ENCODE assay signal across 8 cellular contexts in genomic region chr17:47895856-47896671, GRCh38. TPM values are rescaled to one million over a fixed set of nuclear protein-coding genes. Genes with fewer than 3 reads are reported as not detected.
A peak's percentile ranks its signal among the peaks of the same experiment; 100 is the strongest.
DNase-seq lines count a peak whose midpoint lies in the region; ATAC-seq and TF ChIP-seq lines count a peak whose summit lies in the region.

TSS of gene SP2 (plus strand) at chr17:47896236. CDS start at chr17:47896287, 51 bp downstream.

- H3K4me1 Mint-ChIP-seq in endothelial cell (ENCODE audit: unreplicated experiment) (peaks cover 30% of the 10 kb centered on the region), mesothelial cell of epicardium (peaks cover 27% of the 10 kb centered on the region)

- no peaks in the 10 kb centered on the region for H3K9me3 ChIP-seq in OCI-LY3 (ENCODE audit: insufficient read depth, low read length)

- H3K27ac Mint-ChIP-seq in endothelial cell (ENCODE audit: unreplicated experiment) (peak within 1 kb of the TSS; percentile 97), mesothelial cell of epicardium (peak within 1 kb of the TSS; percentile 99)

- peak within 1 kb of the TSS; percentile 91 for H3K4me2 ChIP-seq in OCI-LY3 (ENCODE audit: low read length)

- H3K27me3 Mint-ChIP-seq in endothelial cell (ENCODE audit: unreplicated experiment) (peaks cover 12% of the 10 kb centered on the region), mesothelial cell of epicardium (ENCODE audit: low read depth) (peaks cover 3% of the 10 kb centered on the region)

- peak within 1 kb of the TSS; percentile 95 for H3K4me3 ChIP-seq in OCI-LY3 (ENCODE audit: low read length)

- peaks cover 6% of the 10 kb centered on the region for H3K36me3 Mint-ChIP-seq in endothelial cell (ENCODE audit: low read depth, unreplicated experiment)
- H3K36me3 Mint-ChIP-seq in mesothelial cell of epicardium, result peaks cover 3% of the 10 kb centered on the region

- TF ChIP-seq CTCF in OCI-LY3 (IDR thresholded peaks at IDR 0.05; ENCODE audit: low read depth, low read length), result no peak
- TF ChIP-seq CTCF in endothelial cell (IDR thresholded peaks at IDR 0.05; ENCODE audit: unreplicated experiment), result peak; percentile 33
- peak; percentile 44 for TF ChIP-seq CTCF in mesothelial cell of epicardium (IDR thresholded peaks at IDR 0.05; ENCODE audit: unreplicated experiment)

- DNase-seq in D341Med (ENCODE audit: low spot score) (peak; percentile 99), HuH-7 (ENCODE audit: low spot score) (peak; percentile 99), endothelial cell (ENCODE audit: low spot score) (peak; percentile 99), mesothelial cell of epicardium (ENCODE audit: low spot score in 2 of 2, unreplicated experiment in 2 of 2) (peak; percentile 95 to 100)
- DNase-seq in activated CD8-positive, alpha-beta memory T cell treated with anti-CD3 and anti-CD28 coated beads, Interleukin-2, amount 50 U/mL, for 48 hours, result peak; percentile 99
- DNase-seq in stimulated activated CD8-positive, alpha-beta memory T cell treated with anti-CD3 and anti-CD28 coated beads, Interleukin-15, amount 100 ng/mL, for 48 hours (ENCODE audit: low read depth in 2 of 2), result peak; percentile 98 to 99

- H3K9ac ChIP-seq in OCI-LY3 (ENCODE audit: low read length), result peak within 1 kb of the TSS; percentile 84

- H4K20me1 ChIP-seq in OCI-LY3 (ENCODE audit: insufficient read depth, low read length), result no peaks in the 10 kb centered on the region; the same call in 1 of the 2 replicates

- H3K79me2 ChIP-seq in OCI-LY3 (ENCODE audit: low read length), result peaks cover 17% of the 10 kb centered on the region

- H3K36me3 ChIP-seq in OCI-LY3 (replicated peaks; ENCODE audit: low read depth, low read length), result peaks cover 6% of the 10 kb centered on the region

- ATAC-seq in GM21515 (IDR thresholded peaks at IDR 0.05; ENCODE audit: unreplicated experiment), result peak; percentile 89

- H3K9me3 Mint-ChIP-seq in endothelial cell (ENCODE audit: unreplicated experiment) (no peaks in the 10 kb centered on the region), mesothelial cell of epicardium (no peaks in the 10 kb centered on the region)

- H3K27me3 ChIP-seq in OCI-LY3 (ENCODE audit: low read depth, low read length), result no peaks in the 10 kb centered on the region

- H3K27ac ChIP-seq in OCI-LY3 (ENCODE audit: low read length), result peak within 1 kb of the TSS; percentile 70

- H2AFZ ChIP-seq in OCI-LY3 (ENCODE audit: low read depth, low read length), result peak within 1 kb of the TSS; percentile 18; the same call in 1 of the 2 replicates

- H3K4me3 Mint-ChIP-seq in endothelial cell (ENCODE audit: unreplicated experiment) (peak within 1 kb of the TSS; percentile 98), mesothelial cell of epicardium (peak within 1 kb of the TSS; percentile 96)

- H3K4me1 ChIP-seq in OCI-LY3 (ENCODE audit: low read length), result peaks cover 32% of the 10 kb centered on the region

RNA-seq across cellular contexts. Expression of gene SP2, which starts in this region (rescaled TPM):
- total RNA-seq in endothelial cell (ENCODE audit: unreplicated experiment), result 12.4 TPM
- 17.0 to 18.0 TPM (median 17.0 TPM) in 3 replicates for total RNA-seq in mesothelial cell of epicardium

Comparison
In these comparisons a context has a peak if more than half of its experiments do, and no peak if none do; other contexts are left out.
1. Peak in every context shown above with its lines: DNase-seq, ATAC-seq, H3K4me3 ChIP-seq and H3K27ac ChIP-seq.